In the genomic region with DNA sequence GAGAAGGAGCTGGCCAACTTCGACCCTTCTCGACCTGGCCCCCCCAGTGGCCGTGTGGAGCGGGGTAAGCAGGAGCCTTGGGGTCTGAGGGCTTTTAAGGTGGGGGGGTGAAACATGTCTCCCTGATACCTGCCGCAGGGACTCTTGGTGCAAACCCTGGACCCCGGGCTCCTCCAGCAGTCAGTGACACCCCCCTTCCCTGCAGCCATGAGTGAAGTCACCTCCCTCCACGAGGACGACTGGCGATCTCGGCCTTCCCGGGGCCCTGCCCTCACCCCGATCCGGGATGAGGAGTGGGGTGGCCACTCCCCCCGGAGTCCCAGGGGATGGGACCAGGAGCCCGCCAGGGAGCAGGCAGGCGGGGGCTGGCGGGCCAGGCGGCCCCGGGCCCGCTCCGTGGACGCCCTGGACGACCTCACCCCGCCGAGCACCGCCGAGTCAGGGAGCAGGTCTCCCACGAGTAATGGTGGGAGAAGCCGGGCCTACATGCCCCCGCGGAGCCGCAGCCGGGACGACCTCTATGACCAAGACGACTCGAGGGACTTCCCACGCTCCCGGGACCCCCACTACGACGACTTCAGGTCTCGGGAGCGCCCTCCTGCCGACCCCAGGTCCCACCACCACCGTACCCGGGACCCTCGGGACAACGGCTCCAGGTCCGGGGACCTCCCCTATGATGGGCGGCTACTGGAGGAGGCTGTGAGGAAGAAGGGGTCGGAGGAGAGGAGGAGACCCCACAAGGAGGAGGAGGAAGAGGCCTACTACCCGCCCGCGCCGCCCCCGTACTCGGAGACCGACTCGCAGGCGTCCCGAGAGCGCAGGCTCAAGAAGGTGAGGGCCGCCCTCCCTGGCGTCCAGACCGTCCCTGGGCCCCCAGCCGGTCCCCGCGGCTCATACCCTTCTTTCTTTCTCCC, we compare ENCODE assay signal across 8 cellular contexts. TPM values are rescaled to one million over a fixed set of nuclear protein-coding genes. Genes with fewer than 3 reads are reported as not detected.
DNase-seq lines count a peak whose midpoint lies in the region; ATAC-seq, FAIRE-seq and TF ChIP-seq lines count a peak whose summit lies in the region.

No MANE protein-coding gene starts in this region.

- peak overlapping the region; percentile 66 for H3K4me3 ChIP-seq in BJ (ENCODE audit: low read depth, low read length)
- peak overlapping the region; percentile 88 for H3K4me3 ChIP-seq in HUES6 (ENCODE audit: low read depth, low read length)
- H3K4me3 ChIP-seq in endocrine pancreas (ENCODE audit: control insufficient read depth, insufficient read depth, low read length), result peak overlapping the region; percentile 41
- peak overlapping the region; percentile 86 for H3K4me3 ChIP-seq in mononuclear cell (ENCODE audit: low read length)

- H3K9ac ChIP-seq in HUES6 (ENCODE audit: low read length) (peak overlapping the region; percentile 87), endocrine pancreas (ENCODE audit: control insufficient read depth, insufficient read depth, low read length) (peak overlapping the region; percentile 84)

- no peak for DNase-seq in BJ (ENCODE audit: low read depth)
- DNase-seq in activated CD4-positive, alpha-beta T cell treated with anti-CD3 and anti-CD28 coated beads for 48 hours, result peak; percentile 45
- no peak for DNase-seq in HTR-8/SVneo (ENCODE audit: insufficient read length, low spot score)

- CTCF ChIA-PET in BJ (lab: Yijun Ruan, JAX), result interaction anchor here (0.7 kb wide), 1 partner anchor 125 kb away, joined by 3 read pairs; no protein-coding TSS in a partner anchor

- H3K4me1 ChIP-seq in HUES6 (ENCODE audit: control insufficient read depth, insufficient read depth, low read length), result peaks cover 8% of the 10 kb centered on the region; the same call in 1 of the 2 replicates
- H3K4me1 ChIP-seq in endocrine pancreas (ENCODE audit: control insufficient read depth, insufficient read depth, low read length), result no peaks in the 10 kb centered on the region
- peaks cover 57% of the 10 kb centered on the region for H3K4me1 ChIP-seq in mononuclear cell (ENCODE audit: insufficient read depth, low read length)

- H3K27me3 ChIP-seq in BJ (ENCODE audit: control insufficient read depth, insufficient read depth, low read length) (no peaks in the 10 kb centered on the region), HUES6 (ENCODE audit: control insufficient read depth, insufficient read depth, low read length) (no peaks in the 10 kb centered on the region), endocrine pancreas (ENCODE audit: control insufficient read depth, insufficient read depth, low read length) (no peaks in the 10 kb centered on the region), mononuclear cell (ENCODE audit: insufficient read depth, low read length) (no peaks in the 10 kb centered on the region)

- no peak for ATAC-seq in HG03469 (IDR thresholded peaks at IDR 0.05; ENCODE audit: unreplicated experiment)

- H3K9me3 ChIP-seq in HUES6 (ENCODE audit: control insufficient read depth, insufficient read depth, low read depth, low read length), result no peaks in the 10 kb centered on the region
- H3K9me3 ChIP-seq in endocrine pancreas (ENCODE audit: control insufficient read depth, low read length), result no peaks in the 10 kb centered on the region
- no peaks in the 10 kb centered on the region for H3K9me3 ChIP-seq in mononuclear cell (ENCODE audit: low read depth, low read length)

- no peak for TF ChIP-seq CTCF in BJ (IDR thresholded peaks at IDR 0.05; ENCODE audit: insufficient read depth, low read depth, low read length)

- POLR2A ChIA-PET in BJ (lab: Charles Lee), result interaction anchor here (0.6 kb wide), 1 partner anchor 12 kb away, joined by 5 read pairs; no protein-coding TSS in a partner anchor

- peak overlapping the region; percentile 90 for H3K27ac ChIP-seq in HUES6 (ENCODE audit: low read depth, low read length)
- peak overlapping the region; percentile 89 for H3K27ac ChIP-seq in temporal lobe (ENCODE audit: low read depth, low read length)

- no peak for FAIRE-seq in HTR-8/SVneo (lab: Jason Lieb, UNC)

- H3K36me3 ChIP-seq in BJ (ENCODE audit: control insufficient read depth, insufficient read depth, low read length) (peaks cover 18% of the 10 kb centered on the region), HUES6 (ENCODE audit: control insufficient read depth, insufficient read depth, low read length) (peaks cover 65% of the 10 kb centered on the region), endocrine pancreas (ENCODE audit: control insufficient read depth, insufficient read depth, low read length) (peaks cover 5% of the 10 kb centered on the region)

RNA-seq across cellular contexts. Expression of a gene that starts 1.6 kb away (rescaled TPM):
- 80.3 and 80.9 TPM in 2 replicates for polyA plus RNA-seq in BJ (2011; rRNA removed)
- polyA minus RNA-seq in BJ (2011; rRNA and poly(A)+ RNA removed), result 33.4 and 56.6 TPM in 2 replicates
- total RNA-seq in mononuclear cell, result 117 TPM
- 36.6 TPM for total RNA-seq in temporal lobe

RNA-seq across cellular contexts. Expression of a gene that starts 15.2 kb away (rescaled TPM):
- polyA plus RNA-seq in BJ (2011; rRNA removed), result not detected in 2 replicates
- not detected in 2 replicates for polyA minus RNA-seq in BJ (2011; rRNA and poly(A)+ RNA removed)
- total RNA-seq in mononuclear cell (0.31 TPM), temporal lobe (not detected)

RNA-seq across cellular contexts. Expression of a gene that starts 18.4 kb away (rescaled TPM):
- polyA plus RNA-seq in BJ (2011; rRNA removed), result 0.42 and 0.53 TPM in 2 replicates
- polyA minus RNA-seq in BJ (2011; rRNA and poly(A)+ RNA removed), result 0.19 TPM in 1 of 2 replicates, not detected in the other
- total RNA-seq in mononuclear cell (13.1 TPM), temporal lobe (1.7 TPM)

RNA-seq across cellular contexts. Expression of a gene that starts 24.8 kb away (rescaled TPM):
- polyA plus RNA-seq in BJ (2011; rRNA removed), result not detected in 2 replicates
- not detected in 2 replicates for polyA minus RNA-seq in BJ (2011; rRNA and poly(A)+ RNA removed)
- total RNA-seq in mononuclear cell (not detected), temporal lobe (0.49 TPM)

RNA-seq across cellular contexts. Expression of a gene that starts 38.6 kb away (rescaled TPM):
- not detected in 2 replicates for polyA plus RNA-seq in BJ (2011; rRNA removed)
- polyA minus RNA-seq in BJ (2011; rRNA and poly(A)+ RNA removed), result not detected in 2 replicates
- 0.21 TPM for total RNA-seq in mononuclear cell
- total RNA-seq in temporal lobe, result not detected
